In the genomic region with DNA sequence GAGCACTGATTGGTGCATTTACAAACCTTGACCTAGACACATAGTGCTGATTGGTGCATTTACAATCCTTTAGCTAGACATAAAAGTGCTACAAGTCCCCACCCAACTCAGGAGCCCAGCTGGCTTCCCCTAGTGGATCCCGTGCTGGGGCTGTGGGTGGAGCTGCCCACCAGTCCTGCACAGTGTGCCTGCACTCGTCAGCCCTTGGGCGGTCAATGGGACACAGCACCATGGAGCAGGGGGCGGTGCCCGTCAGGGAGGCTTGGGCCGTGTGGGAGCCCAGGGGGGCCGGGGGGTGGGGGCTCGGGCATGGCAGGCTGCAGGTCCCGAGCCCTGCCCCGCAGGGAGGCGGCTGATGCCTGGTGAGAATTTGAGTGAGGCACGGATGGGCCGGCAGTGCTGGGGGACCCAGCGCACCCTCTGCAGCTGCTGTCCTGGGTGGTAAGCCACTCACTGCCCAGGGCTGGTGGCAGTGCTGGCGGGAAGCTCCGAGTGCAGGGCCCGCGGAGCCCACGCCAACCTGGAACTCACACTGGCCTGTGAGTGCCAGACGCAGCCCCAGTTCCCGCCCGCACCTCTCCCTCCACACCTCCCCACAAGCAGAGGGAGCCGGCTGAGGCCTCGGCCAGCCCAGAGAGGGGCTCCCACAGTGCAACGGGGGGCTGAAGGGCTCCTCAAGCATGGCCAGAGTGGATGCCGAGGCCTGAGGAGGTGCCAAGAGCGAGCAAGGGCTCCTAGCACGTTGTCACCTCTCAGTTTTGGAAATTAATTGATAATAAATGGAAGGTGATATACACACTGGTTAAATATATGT, we compare ENCODE assay signal across 7 cellular contexts.
"Had no signal": no experiment of that assay in that cellular context is flagged by ENCODE, and none has a peak within 500 bp of the region (broad histone marks: within the 10 kb centered on the region; RNA-seq: fewer than 3 reads in every experiment).

No MANE protein-coding gene starts in this region.

- H3K36me3 ChIP-seq: HAP-1 had no signal

- H3K9me3 ChIP-seq: HAP-1 had no signal

- H3K27ac ChIP-seq: GM23248 had no signal

- ATAC-seq: HCT116 had no signal

- H3K27ac Mint-ChIP-seq: HFFc6 had no signal

- H3K4me1 ChIP-seq: HAP-1 had no signal

- H3K9me3 Mint-ChIP-seq: HFFc6 had no signal

- DNase-seq: GM23248, GOT3, H7, HFFc6, IMR-90 had no signal

- H3K4me3 ChIP-seq: GM23248, HAP-1 had no signal

- H3K4me3 Mint-ChIP-seq: HFFc6 had no signal
